Comparison of ENCODE assay signal across 8 cellular contexts in the genomic region with DNA sequence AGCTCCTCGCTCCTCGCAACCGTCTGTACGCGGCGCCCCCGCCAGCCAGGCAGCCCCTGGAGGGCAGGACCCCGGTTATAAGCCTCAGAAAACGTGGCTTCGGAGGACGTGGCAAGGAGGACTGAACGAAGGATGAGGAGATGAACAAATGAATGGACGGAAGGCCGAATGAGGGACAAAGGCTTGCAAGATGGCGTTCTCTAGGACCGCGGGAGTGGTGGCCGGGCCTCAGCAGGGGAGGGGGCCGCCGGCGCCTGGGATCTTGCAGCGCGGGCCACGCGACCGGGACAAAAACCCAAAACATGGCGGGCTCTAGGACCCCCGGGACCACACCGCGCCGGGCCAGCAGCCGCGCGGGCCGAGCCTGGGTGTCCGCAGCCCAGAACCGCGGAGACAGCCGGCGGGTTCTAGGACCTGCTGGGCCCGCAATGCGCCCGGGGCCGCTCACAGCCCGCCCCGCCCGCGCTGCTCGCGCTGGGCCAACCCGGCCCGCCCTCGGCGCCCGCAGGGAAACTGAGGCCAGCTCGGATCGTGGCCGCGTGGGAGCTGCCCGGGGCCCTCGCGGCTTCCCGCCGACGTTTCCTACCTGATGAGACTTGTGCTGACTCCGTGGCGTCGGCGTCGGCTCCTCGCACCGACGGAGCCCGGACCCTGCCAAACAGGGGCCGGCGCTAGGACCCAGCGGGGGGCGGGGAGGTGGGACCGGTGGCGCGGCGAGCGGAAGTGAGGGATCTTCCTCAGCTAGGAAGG. TPM values are rescaled to one million over a fixed set of nuclear protein-coding genes. Genes with fewer than 3 reads are reported as not detected.
DNase-seq lines count a peak whose midpoint lies in the region; ATAC-seq lines count a peak whose summit lies in the region.

No MANE protein-coding gene starts in this region.

- peaks cover 14% of the 10 kb centered on the region for H3K4me1 ChIP-seq in ectodermal cell (ENCODE audit: control insufficient read depth, insufficient read depth, low read length)

- WGBS in ectodermal cell, 2 experiments = 0% methylated on average over 83 of the region's 83 CpGs

- peaks cover 33% of the 10 kb centered on the region for H3K36me3 Mint-ChIP-seq in activated CD8-positive, alpha-beta T cell treated with anti-CD3 and anti-CD28 coated beads, Interleukin-2, amount 10 ng/mL, durations not matched to agents 7 days and 5 days (ENCODE audit: low read depth)

- no peaks in the 10 kb centered on the region for H3K27me3 Mint-ChIP-seq in activated CD8-positive, alpha-beta T cell treated with anti-CD3 and anti-CD28 coated beads, Interleukin-2, amount 10 ng/mL, durations not matched to agents 7 days and 5 days (ENCODE audit: low read depth)

- peak overlapping the region; percentile 99 for H3K4me3 Mint-ChIP-seq in activated CD8-positive, alpha-beta T cell treated with anti-CD3 and anti-CD28 coated beads, Interleukin-2, amount 10 ng/mL, durations not matched to agents 7 days and 5 days

- POLR2A ChIA-PET in activated CD8-positive, alpha-beta T cell treated with anti-CD3 and anti-CD28 coated beads, Interleukin-2, amount 10 ng/mL, durations not matched to agents 7 days and 5 days (lab: Charles Lee) = interaction anchor here (0.6 to 2.7 kb wide), 27 partner anchors 8 to 414 kb away, joined by 3 to 19 read pairs (median 5); partner anchors contain the start of genes ARMC5, FUS, HSD3B7 and KAT8

- H3K9me3 Mint-ChIP-seq in activated CD8-positive, alpha-beta T cell treated with anti-CD3 and anti-CD28 coated beads, Interleukin-2, amount 10 ng/mL, durations not matched to agents 7 days and 5 days (ENCODE audit: insufficient read depth) = no peaks in the 10 kb centered on the region

- H3K36me3 ChIP-seq in ectodermal cell (ENCODE audit: control insufficient read depth, insufficient read depth, low read length) = peaks cover 24% of the 10 kb centered on the region

- peak overlapping the region; percentile 94 for H3K27ac ChIP-seq in ectodermal cell (ENCODE audit: insufficient read depth, low read depth, low read length, poor library complexity, severe bottlenecking)

- DNase-seq in CD1c-positive myeloid dendritic cell (ENCODE audit: extremely low spot score) = peak; percentile 94
- peak; percentile 90 for DNase-seq in NCI-H82 (lab: John Stamatoyannopoulos, UW)
- peak; percentile 91 for DNase-seq in activated CD8-positive, alpha-beta T cell treated with anti-CD3 and anti-CD28 coated beads, Interleukin-2, amount 10 ng/mL, durations not matched to agents 7 days and 5 days
- peak; percentile 93 to 95 for DNase-seq in lung microvascular endothelial cell (ENCODE audit: low read depth in 2 of 2)
- peak; percentile 77 to 91 (median 78) for DNase-seq in stimulated activated CD4-positive, alpha-beta T cell treated with anti-CD3 and anti-CD28 coated beads, TNF-alpha, amount 100 ng/mL, for 24 hours (ENCODE audit: low read depth in 3 of 3)

- ATAC-seq in GM19397 (IDR thresholded peaks at IDR 0.05; ENCODE audit: unreplicated experiment) (peak; percentile 55), HG03521 (IDR thresholded peaks at IDR 0.05; ENCODE audit: unreplicated experiment) (peak; percentile 46)
- peak; percentile 59 for ATAC-seq in activated CD8-positive, alpha-beta T cell treated with anti-CD3 and anti-CD28 coated beads, Interleukin-2, amount 10 ng/mL, durations not matched to agents 7 days and 5 days

- peaks cover 45% of the 10 kb centered on the region for H3K4me1 Mint-ChIP-seq in activated CD8-positive, alpha-beta T cell treated with anti-CD3 and anti-CD28 coated beads, Interleukin-2, amount 10 ng/mL, durations not matched to agents 7 days and 5 days (ENCODE audit: low read depth)

- H3K27ac Mint-ChIP-seq in activated CD8-positive, alpha-beta T cell treated with anti-CD3 and anti-CD28 coated beads, Interleukin-2, amount 10 ng/mL, durations not matched to agents 7 days and 5 days = peak overlapping the region; percentile 99

- no peaks in the 10 kb centered on the region for H3K27me3 ChIP-seq in ectodermal cell (ENCODE audit: control insufficient read depth, insufficient read depth, low read length, poor library complexity, severe bottlenecking)

- CTCF ChIA-PET in activated CD8-positive, alpha-beta T cell treated with anti-CD3 and anti-CD28 coated beads, Interleukin-2, amount 10 ng/mL, durations not matched to agents 7 days and 5 days (lab: Charles Lee) = interaction anchor here (0.9 to 3.0 kb wide), 13 partner anchors 12 to 800 kb away, joined by 3 to 19 read pairs (median 4); partner anchors contain the start of genes HSD3B7, KAT8, VKORC1 and ZNF267

- peak overlapping the region; percentile 99 for H3K4me3 ChIP-seq in ectodermal cell (ENCODE audit: insufficient read depth, low read depth, low read length)

- H3K9me3 ChIP-seq in ectodermal cell (ENCODE audit: control insufficient read depth, low read length) = no peaks in the 10 kb centered on the region

RNA-seq across cellular contexts. Expression of gene ZNF668, which starts 0.8 kb away (rescaled TPM):
- total RNA-seq in activated CD8-positive, alpha-beta T cell treated with anti-CD3 and anti-CD28 coated beads, Interleukin-2, amount 10 ng/mL, durations not matched to agents 7 days and 5 days = 10 to 100 TPM; 20.8 to 22.2 TPM
- polyA plus RNA-seq in ectodermal cell (2013, experiment 1 of 4) = 13.7 TPM
- polyA plus RNA-seq in ectodermal cell (2013, experiment 2 of 4) = 14.2 TPM
- 11.2 TPM for polyA plus RNA-seq in ectodermal cell (2013, experiment 3 of 4)
- 10.7 TPM for polyA plus RNA-seq in ectodermal cell (2013, experiment 4 of 4)
- 5.0 and 6.0 TPM in 2 replicates for total RNA-seq in lung microvascular endothelial cell

RNA-seq across cellular contexts. Expression of gene ZNF646, which starts 1.0 kb away (rescaled TPM):
- total RNA-seq in activated CD8-positive, alpha-beta T cell treated with anti-CD3 and anti-CD28 coated beads, Interleukin-2, amount 10 ng/mL, durations not matched to agents 7 days and 5 days = 10 to 100 TPM; 26.0 to 30.3 TPM
- polyA plus RNA-seq in ectodermal cell (2013, experiment 1 of 4) = 21.8 TPM
- polyA plus RNA-seq in ectodermal cell (2013, experiment 2 of 4) = 21.6 TPM
- 16.0 TPM for polyA plus RNA-seq in ectodermal cell (2013, experiment 3 of 4)
- polyA plus RNA-seq in ectodermal cell (2013, experiment 4 of 4) = 18.8 TPM
- 7.0 and 12.7 TPM in 2 replicates for total RNA-seq in lung microvascular endothelial cell

RNA-seq across cellular contexts. Expression of gene PRSS53, which starts 15.5 kb away (rescaled TPM):
- 1 to 10 TPM; 5.3 to 6.8 TPM for total RNA-seq in activated CD8-positive, alpha-beta T cell treated with anti-CD3 and anti-CD28 coated beads, Interleukin-2, amount 10 ng/mL, durations not matched to agents 7 days and 5 days
- 4.7 TPM for polyA plus RNA-seq in ectodermal cell (2013, experiment 1 of 4)
- polyA plus RNA-seq in ectodermal cell (2013, experiment 2 of 4) = 5.0 TPM
- 2.6 TPM for polyA plus RNA-seq in ectodermal cell (2013, experiment 3 of 4)
- polyA plus RNA-seq in ectodermal cell (2013, experiment 4 of 4) = 3.8 TPM
- 0.40 and 0.44 TPM in 2 replicates for total RNA-seq in lung microvascular endothelial cell

RNA-seq across cellular contexts. Expression of gene VKORC1, which starts 21.3 kb away (rescaled TPM):
- total RNA-seq in activated CD8-positive, alpha-beta T cell treated with anti-CD3 and anti-CD28 coated beads, Interleukin-2, amount 10 ng/mL, durations not matched to agents 7 days and 5 days = 10 to 100 TPM; 71.6 to 78.8 TPM
- 110 TPM for polyA plus RNA-seq in ectodermal cell (2013, experiment 1 of 4)
- 106 TPM for polyA plus RNA-seq in ectodermal cell (2013, experiment 2 of 4)
- 87.8 TPM for polyA plus RNA-seq in ectodermal cell (2013, experiment 3 of 4)
- polyA plus RNA-seq in ectodermal cell (2013, experiment 4 of 4) = 96.5 TPM
- 54.7 and 71.8 TPM in 2 replicates for total RNA-seq in lung microvascular endothelial cell

RNA-seq across cellular contexts. Expression of gene BCKDK, which starts 34.9 kb away (rescaled TPM):
- total RNA-seq in activated CD8-positive, alpha-beta T cell treated with anti-CD3 and anti-CD28 coated beads, Interleukin-2, amount 10 ng/mL, durations not matched to agents 7 days and 5 days = 10 to 100 TPM; 38.9 TPM
- 48.5 TPM for polyA plus RNA-seq in ectodermal cell (2013, experiment 1 of 4)
- 48.8 TPM for polyA plus RNA-seq in ectodermal cell (2013, experiment 2 of 4)
- polyA plus RNA-seq in ectodermal cell (2013, experiment 3 of 4) = 41.1 TPM
- polyA plus RNA-seq in ectodermal cell (2013, experiment 4 of 4) = 43.2 TPM
- total RNA-seq in lung microvascular endothelial cell = 10.0 and 12.3 TPM in 2 replicates

Comparison
In these comparisons a context has a peak if more than half of its experiments do, and no peak if none do; other contexts are left out.
1. Peak in every context shown above with its lines: DNase-seq, ATAC-seq, H3K4me3 ChIP-seq and H3K27ac ChIP-seq.